Comparison of ENCODE assay signal across 8 cellular contexts in the genomic region with DNA sequence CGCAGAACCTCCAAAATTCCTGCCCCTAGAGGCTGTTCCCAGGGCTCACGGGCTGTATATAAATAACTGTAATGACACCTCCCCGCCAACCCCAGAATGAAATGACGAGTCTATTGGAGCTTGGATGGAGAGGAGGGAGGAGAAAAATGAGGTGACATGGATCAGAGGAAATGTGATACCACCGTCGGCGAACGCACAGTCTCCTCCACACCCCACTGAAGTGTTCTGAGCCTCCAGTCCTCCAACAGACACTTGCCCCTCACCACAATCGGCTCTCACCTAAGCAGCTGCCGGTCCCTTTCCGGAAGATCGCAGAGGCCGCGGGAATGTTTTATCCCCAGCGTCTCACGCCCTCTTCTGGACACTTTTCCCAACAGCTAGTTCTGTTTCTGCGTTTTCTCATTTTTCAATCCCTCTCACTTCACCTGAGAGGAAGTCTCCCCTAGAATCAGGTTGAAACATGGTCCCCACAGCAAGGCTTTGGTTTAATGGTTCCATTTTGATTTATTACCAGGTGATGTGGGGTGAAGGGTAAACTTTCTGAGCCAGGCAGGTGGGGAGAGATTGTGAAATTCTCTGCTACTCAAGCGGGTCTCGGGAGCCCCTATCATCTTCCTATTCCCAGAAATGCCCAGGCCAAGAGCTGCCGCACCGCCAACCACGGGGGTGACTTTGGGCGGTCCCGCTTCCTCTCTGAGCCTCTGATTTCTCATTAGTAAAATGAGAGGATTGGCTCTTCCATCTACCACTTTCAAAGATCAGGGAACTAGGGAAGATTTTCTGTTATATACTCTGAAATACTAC. TPM values are rescaled to one million over a fixed set of nuclear protein-coding genes. Genes with fewer than 3 reads are reported as not detected.
DNase-seq lines count a peak whose midpoint lies in the region; ATAC-seq and TF ChIP-seq lines count a peak whose summit lies in the region.

No MANE protein-coding gene starts in this region.

- no peak overlapping the region for H3K9ac ChIP-seq in HUES48 (ENCODE audit: low read depth, low read length)

- no peak overlapping the region for H3K27ac ChIP-seq in HUES48 (ENCODE audit: low read depth, low read length)

- no peaks in the 10 kb centered on the region for H3K36me3 ChIP-seq in HUES48 (ENCODE audit: control insufficient read depth, insufficient read depth, low read length)
- no peaks in the 10 kb centered on the region for H3K36me3 ChIP-seq in mucosa of descending colon (ENCODE audit: low read depth)

- H3K4me3 ChIP-seq in HUES48 (ENCODE audit: low read depth, low read length) (peak overlapping the region; percentile 52), mucosa of descending colon (no peak overlapping the region)

- TF ChIP-seq CTCF in endothelial cell (IDR thresholded peaks at IDR 0.05; ENCODE audit: unreplicated experiment) = peak; percentile 66
- TF ChIP-seq CTCF in mucosa of descending colon (IDR thresholded peaks at IDR 0.05) = peak; percentile 50

- peak; percentile 85 for ATAC-seq in mucosa of descending colon
- ATAC-seq in GM18517 (IDR thresholded peaks at IDR 0.05; ENCODE audit: unreplicated experiment) = no peak
- no peak for ATAC-seq in HG02642 (IDR thresholded peaks at IDR 0.05; ENCODE audit: poor library complexity, unreplicated experiment)
- ATAC-seq in GM18502 (IDR thresholded peaks at IDR 0.05; ENCODE audit: poor library complexity, unreplicated experiment) = no peak

- DNase-seq in DMS153 treated with DMSO at 0.1 percent for 48 hours (lab: John Stamatoyannopoulos, UW; ENCODE audit: unreplicated experiment) (peak; percentile 82), OCI-M1 (lab: John Stamatoyannopoulos, UW) (peak; percentile 58), endothelial cell (ENCODE audit: low spot score) (peak; percentile 64), mucosa of descending colon (peak in 2 of 3 donors; percentile 62 to 80)

- H3K27me3 ChIP-seq in HUES48 (ENCODE audit: control insufficient read depth, insufficient read depth, low read length) = peaks cover 8% of the 10 kb centered on the region

- H3K4me1 Mint-ChIP-seq in endothelial cell (ENCODE audit: unreplicated experiment) = no peaks in the 10 kb centered on the region

- no peaks in the 10 kb centered on the region for H3K9me3 Mint-ChIP-seq in endothelial cell (ENCODE audit: unreplicated experiment)

- H3K4me3 Mint-ChIP-seq in endothelial cell (ENCODE audit: unreplicated experiment) = no peak overlapping the region

- H3K4me1 ChIP-seq in HUES48 (ENCODE audit: control insufficient read depth, insufficient read depth, low read length) (no peaks in the 10 kb centered on the region), mucosa of descending colon (ENCODE audit: low read depth) (no peaks in the 10 kb centered on the region)

- H3K9me3 ChIP-seq in HUES48 (ENCODE audit: control insufficient read depth, insufficient read depth, low read length) = no peaks in the 10 kb centered on the region
- no peaks in the 10 kb centered on the region for H3K9me3 ChIP-seq in mucosa of descending colon

- intact Hi-C loops in mucosa of descending colon (cut with DNase I, micrococcal nuclease) = loop anchor here in 1 of 2 donors (10.0 kb wide), 1 partner anchor 199 kb away; no protein-coding TSS in a partner anchor

- H3K27ac Mint-ChIP-seq in endothelial cell (ENCODE audit: unreplicated experiment) = no peak overlapping the region

- no peaks in the 10 kb centered on the region for H3K27me3 Mint-ChIP-seq in endothelial cell (ENCODE audit: unreplicated experiment)

- no peaks in the 10 kb centered on the region for H3K36me3 Mint-ChIP-seq in endothelial cell (ENCODE audit: low read depth, unreplicated experiment)

RNA-seq across cellular contexts. Expression of gene MYO5B, which starts 9.1 kb away (rescaled TPM):
- total RNA-seq in endothelial cell (ENCODE audit: unreplicated experiment) (1.5 TPM), mucosa of descending colon (100 to 1,000 TPM in 2 of 3 donors, 10 to 100 TPM in 1; 52.7 to 179 (median 120) TPM)

Comparison
In these comparisons a context has a peak if more than half of its experiments do, and no peak if none do; other contexts are left out.
1. RNA of gene MYO5B, which starts 9.1 kb away (total RNA-seq): 52.7 to 179 TPM in mucosa of descending colon; 1.5 TPM in endothelial cell (single experiment); every median in the first group is over 10 times any median in the second.
2. Peak in every context shown above with its lines, with median percentiles within 50 percentile points of each other: DNase-seq.